Comparison of ENCODE assay signal across 14 cellular contexts in the genomic region with DNA sequence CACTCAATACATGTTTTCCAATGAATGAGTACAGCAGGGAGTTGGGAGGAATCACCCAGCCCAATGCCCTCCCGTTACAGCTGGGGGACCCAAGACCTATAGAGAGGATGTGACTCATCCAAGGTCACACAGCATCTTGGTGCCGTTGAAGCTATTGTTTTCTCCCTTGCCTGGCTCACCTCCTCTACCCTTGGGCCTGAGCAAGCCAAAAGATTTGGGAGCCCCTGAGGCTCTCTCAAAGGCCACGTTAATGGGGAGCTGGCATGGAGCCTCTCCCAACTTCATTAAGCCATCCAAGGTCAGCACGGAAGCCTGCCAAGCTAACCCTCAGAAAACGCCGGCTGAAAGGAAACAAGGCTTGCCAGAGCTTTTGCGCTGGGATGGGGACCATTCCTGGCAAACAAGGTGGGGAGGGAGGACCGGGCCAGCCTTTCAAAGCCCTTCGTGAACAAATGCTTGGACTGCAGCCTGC. TPM values are rescaled to one million over a fixed set of nuclear protein-coding genes. Genes with fewer than 3 reads are reported as not detected.
DNase-seq lines count a peak whose midpoint lies in the region; ATAC-seq and TF ChIP-seq lines count a peak whose summit lies in the region.
"Had no signal": no experiment of that assay in that cellular context is flagged by ENCODE, and none has a peak within 500 bp of the region (broad histone marks: within the 10 kb centered on the region; RNA-seq: fewer than 3 reads in every experiment).

No MANE protein-coding gene starts in this region.

- no peak for ATAC-seq in GM21619 (IDR thresholded peaks at IDR 0.05; ENCODE audit: unreplicated experiment)
- no peak for ATAC-seq in HG02623 (IDR thresholded peaks at IDR 0.05; ENCODE audit: unreplicated experiment)
- ATAC-seq: activated CD4-positive, alpha-beta T cell treated with anti-CD3 and anti-CD28 coated beads for 36 hours; activated naive CD8-positive, alpha-beta T cell treated with anti-CD3 and anti-CD28 coated beads, Interleukin-2, amount 50 U/mL, for 24 hours had no signal

- H3K27ac ChIP-seq in suprapubic skin = no peak overlapping the region

- 24% methylated on average over 9 of the region's 9 CpGs for WGBS in suprapubic skin

- no peak for TF ChIP-seq EP300 in suprapubic skin (IDR thresholded peaks at IDR 0.05)

- H3K4me1 ChIP-seq in suprapubic skin = peaks cover 11% of the 10 kb centered on the region

- H3K4me3 ChIP-seq in fibroblast of pulmonary artery (replicated peaks; ENCODE audit: low read depth, low read length) (no peak overlapping the region), suprapubic skin (no peak overlapping the region)

- intact Hi-C loops in posterior vena cava (cut with DNase I) = no loop called here

- peak; percentile 60 for DNase-seq in ELR (ENCODE audit: low read depth)
- DNase-seq in RKO (ENCODE audit: low spot score) = peak; percentile 57
- peak; percentile 49 for DNase-seq in fibroblast of pulmonary artery (ENCODE audit: low read depth)
- DNase-seq in posterior vena cava (ENCODE audit: low spot score) = peak; percentile 79
- no peak for DNase-seq in suprapubic skin (ENCODE audit: low spot score in 2 of 2)
- DNase-seq in activated effector memory CD4-positive, alpha-beta T cell treated with Interleukin-2 at 50 U/mL for 16 hours = no peak
- DNase-seq: activated CD4-positive, alpha-beta T cell treated with anti-CD3 and anti-CD28 coated beads for 36 hours; activated naive CD8-positive, alpha-beta T cell treated with anti-CD3 and anti-CD28 coated beads, Interleukin-2, amount 50 U/mL, for 24 hours; activated T-cell treated with anti-CD3 and anti-CD28 coated beads for 4 hours; DMS153; nephron progenitor cell; stimulated activated CD4-positive, alpha-beta T cell treated with anti-CD3 and anti-CD28 coated beads, Interleukin-12 subunit alpha, Interleukin-12 subunit beta, amount 100 ng/mL, for 4 hours had no signal

- no peaks in the 10 kb centered on the region for H3K9me3 ChIP-seq in suprapubic skin

- no peaks in the 10 kb centered on the region for H3K36me3 ChIP-seq in suprapubic skin

- TF ChIP-seq POLR2A in suprapubic skin (IDR thresholded peaks at IDR 0.05) = no peak

- TF ChIP-seq CTCF in fibroblast of pulmonary artery (IDR thresholded peaks at IDR 0.05; ENCODE audit: low read length, missing control alignments) = no peak
- TF ChIP-seq CTCF in suprapubic skin (IDR thresholded peaks at IDR 0.05) = no peak

- peaks cover 20% of the 10 kb centered on the region for H3K27me3 ChIP-seq in suprapubic skin

RNA-seq across cellular contexts. Expression of a gene that starts 30.4 kb away (rescaled TPM):
- total RNA-seq in posterior vena cava (1 to 10 TPM; 1.6 to 9.7 TPM), suprapubic skin (1 to 10 TPM in 3 of 4 donors, under 1 TPM in 1; 0.91 to 4.0 (median 2.3) TPM)
- total RNA-seq: activated CD4-positive, alpha-beta T cell treated with anti-CD3 and anti-CD28 coated beads for 36 hours had no signal

Comparison
In these comparisons a context has a peak if more than half of its experiments do, and no peak if none do; other contexts are left out.
1. DNase-seq: peak in ELR (single experiment), RKO (single experiment), fibroblast of pulmonary artery (single experiment) and posterior vena cava (single experiment); none in suprapubic skin (0 of 2) and activated effector memory CD4-positive, alpha-beta T cell treated with Interleukin-2 at 50 U/mL for 16 hours (single experiment).